In genomic region chrX:149723719-149724118, GRCh38 we compare ENCODE assay signal across 4 cellular contexts. TPM values are rescaled to one million over a fixed set of nuclear protein-coding genes. Genes with fewer than 3 reads are reported as not detected.
"Had no signal": no experiment of that assay in that cellular context is flagged by ENCODE, and none has a peak within 500 bp of the region (broad histone marks: within the 10 kb centered on the region; RNA-seq: fewer than 3 reads in every experiment).

No MANE protein-coding gene starts in this region.

RNA-seq across cellular contexts. Expression of gene MAGEA11, which starts 11.9 kb away (rescaled TPM):
- total RNA-seq: HT-29, IMR-90 had no signal
- polyA plus RNA-seq: IgD-negative memory B cell, IMR-90 had no signal

RNA-seq across cellular contexts. Expression of gene HSFX1, which starts 50.1 kb away (rescaled TPM):
- polyA plus RNA-seq: IgD-negative memory B cell had no signal

RNA-seq across cellular contexts. Expression of gene MAGEA9, which starts 58.0 kb away (rescaled TPM):
- total RNA-seq: HT-29, HT1080, IMR-90 had no signal
- polyA plus RNA-seq: IgD-negative memory B cell, IMR-90 had no signal
